1 cellular context compared by ENCODE assay signal in the genomic region with DNA sequence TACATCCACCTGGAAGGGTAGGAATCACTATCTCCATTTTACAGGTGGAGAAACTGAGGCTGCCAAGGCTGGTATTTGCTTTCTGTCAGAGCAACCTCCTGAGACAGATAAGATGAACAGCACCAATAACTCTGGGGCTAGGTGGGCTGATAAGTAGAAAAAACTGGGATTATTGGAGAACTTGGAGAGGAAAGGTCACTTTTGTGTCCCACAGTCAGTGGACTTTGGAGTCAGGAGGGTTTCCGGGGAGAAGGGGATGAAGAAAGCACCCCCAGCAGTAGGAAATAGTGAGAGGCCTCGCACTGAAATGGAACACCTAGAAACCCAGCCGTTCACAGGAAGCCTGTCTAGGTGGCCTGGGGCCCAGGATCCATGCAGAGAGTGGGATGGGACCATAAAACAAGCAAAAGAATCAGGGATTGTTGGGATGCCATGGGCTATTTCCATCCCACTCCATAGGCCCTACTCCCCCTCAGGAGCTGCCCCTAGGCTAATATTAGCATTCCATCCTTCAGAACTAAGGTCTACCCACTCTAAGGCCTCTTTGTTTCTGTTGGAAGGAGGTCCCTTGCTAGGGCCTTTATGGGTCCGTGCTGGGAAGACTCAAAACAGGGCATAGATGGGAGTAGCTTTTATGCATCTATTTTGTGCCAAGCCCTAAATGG.
TF ChIP-seq lines count a peak whose summit lies in the region.

No MANE protein-coding gene starts in this region.

TF ChIP-seq in HepG2, 621 proteins besides CTCF, POLR2A, EP300 and RAD21 (continued from another document and continues in another):
- TF ChIP-seq AFF4 (CRISPR knock-in tag; IDR thresholded peaks at IDR 0.05) (no peak), PATZ1 (CRISPR knock-in tag; IDR thresholded peaks at IDR 0.05) (peak; percentile 89), POLR2AphosphoS5 (IDR thresholded peaks at IDR 0.05; ENCODE audit: low read depth, low read length) (no peak), CREBL2 (CRISPR knock-in tag; IDR thresholded peaks at IDR 0.05; ENCODE audit: borderline replicate concordance) (no peak), FOXJ3 (CRISPR knock-in tag; IDR thresholded peaks at IDR 0.05; ENCODE audit: borderline replicate concordance) (0 out of 2 replicates have a peak, but pooled peaks have one; percentile 25), MED1 (CRISPR knock-in tag; IDR thresholded peaks at IDR 0.05) (no peak), ZBTB39 (CRISPR knock-in tag; IDR thresholded peaks at IDR 0.05) (no peak), HNF4A (CRISPR knock-in tag; IDR thresholded peaks at IDR 0.05) (peak; percentile 89), SP140L (CRISPR knock-in tag; IDR thresholded peaks at IDR 0.05; ENCODE audit: borderline replicate concordance) (no peak), ZNF362 (CRISPR knock-in tag; IDR thresholded peaks at IDR 0.05; ENCODE audit: borderline replicate concordance) (peak; percentile 76), ZNF318 (CRISPR knock-in tag; IDR thresholded peaks at IDR 0.05) (no peak), ZNF841 (CRISPR knock-in tag; IDR thresholded peaks at IDR 0.05; ENCODE audit: borderline replicate concordance) (no peak), SRF (IDR thresholded peaks at IDR 0.05; ENCODE audit: low read depth, low read length) (no peak), DNMT3B (CRISPR knock-in tag; conservative IDR thresholded peaks at IDR 0.05) (no peak), MED8 (CRISPR knock-in tag; IDR thresholded peaks at IDR 0.05; ENCODE audit: insufficient replicate concordance) (no peak), ZNF30 (CRISPR knock-in tag; IDR thresholded peaks at IDR 0.05) (no peak), MIXL1 (CRISPR knock-in tag; IDR thresholded peaks at IDR 0.05) (no peak), SOX13 (IDR thresholded peaks at IDR 0.05) (no peak), SOX13 (CRISPR knock-in tag; conservative IDR thresholded peaks at IDR 0.05 in 1 of 2, IDR thresholded peaks at IDR 0.05 in 1 of 2) (peak in 1 of 2 experiments; percentile 44; a peak in 1 of 4 replicates), HNF4G (IDR thresholded peaks at IDR 0.05; ENCODE audit: borderline replicate concordance, low read depth, low read length) (peak; percentile 82), HNF4G (CRISPR knock-in tag; IDR thresholded peaks at IDR 0.05; ENCODE audit: borderline replicate concordance, low read depth) (peak; percentile 18; the same call in 1 of the 2 replicates), MIER3 (CRISPR knock-in tag; IDR thresholded peaks at IDR 0.05; ENCODE audit: borderline replicate concordance) (0 out of 2 replicates have a peak, but pooled peaks have one; percentile 42), PPARG (CRISPR knock-in tag; conservative IDR thresholded peaks at IDR 0.05) (peak; percentile 82), TARDBP (CRISPR knock-in tag; IDR thresholded peaks at IDR 0.05) (peak; percentile 63; the same call in 1 of the 2 replicates)
- TF ChIP-seq, protein P1, sequence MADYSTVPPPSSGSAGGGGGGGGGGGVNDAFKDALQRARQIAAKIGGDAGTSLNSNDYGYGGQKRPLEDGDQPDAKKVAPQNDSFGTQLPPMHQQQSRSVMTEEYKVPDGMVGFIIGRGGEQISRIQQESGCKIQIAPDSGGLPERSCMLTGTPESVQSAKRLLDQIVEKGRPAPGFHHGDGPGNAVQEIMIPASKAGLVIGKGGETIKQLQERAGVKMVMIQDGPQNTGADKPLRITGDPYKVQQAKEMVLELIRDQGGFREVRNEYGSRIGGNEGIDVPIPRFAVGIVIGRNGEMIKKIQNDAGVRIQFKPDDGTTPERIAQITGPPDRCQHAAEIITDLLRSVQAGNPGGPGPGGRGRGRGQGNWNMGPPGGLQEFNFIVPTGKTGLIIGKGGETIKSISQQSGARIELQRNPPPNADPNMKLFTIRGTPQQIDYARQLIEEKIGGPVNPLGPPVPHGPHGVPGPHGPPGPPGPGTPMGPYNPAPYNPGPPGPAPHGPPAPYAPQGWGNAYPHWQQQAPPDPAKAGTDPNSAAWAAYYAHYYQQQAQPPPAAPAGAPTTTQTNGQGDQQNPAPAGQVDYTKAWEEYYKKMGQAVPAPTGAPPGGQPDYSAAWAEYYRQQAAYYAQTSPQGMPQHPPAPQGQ (CRISPR knock-in tag; IDR thresholded peaks at IDR 0.05; ENCODE audit: borderline replicate concordance) = no peak
- TF ChIP-seq, protein P2, sequence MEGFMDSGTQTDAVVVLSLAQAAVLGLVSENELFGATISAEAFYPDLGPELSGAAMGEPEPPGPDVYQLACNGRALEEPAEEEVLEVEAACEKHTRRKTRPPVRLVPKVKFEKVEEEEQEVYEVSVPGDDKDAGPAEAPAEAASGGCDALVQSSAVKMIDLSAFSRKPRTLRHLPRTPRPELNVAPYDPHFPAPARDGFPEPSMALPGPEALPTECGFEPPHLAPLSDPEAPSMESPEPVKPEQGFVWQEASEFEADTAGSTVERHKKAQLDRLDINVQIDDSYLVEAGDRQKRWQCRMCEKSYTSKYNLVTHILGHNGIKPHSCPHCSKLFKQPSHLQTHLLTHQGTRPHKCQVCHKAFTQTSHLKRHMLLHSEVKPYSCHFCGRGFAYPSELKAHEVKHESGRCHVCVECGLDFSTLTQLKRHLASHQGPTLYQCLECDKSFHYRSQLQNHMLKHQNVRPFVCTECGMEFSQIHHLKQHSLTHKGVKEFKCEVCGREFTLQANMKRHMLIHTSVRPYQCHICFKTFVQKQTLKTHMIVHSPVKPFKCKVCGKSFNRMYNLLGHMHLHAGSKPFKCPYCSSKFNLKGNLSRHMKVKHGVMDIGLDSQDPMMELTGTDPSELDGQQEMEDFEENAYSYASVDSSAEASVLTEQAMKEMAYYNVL (CRISPR knock-in tag; IDR thresholded peaks at IDR 0.05; ENCODE audit: borderline replicate concordance) = peak; percentile 83; the same call in 1 of the 2 replicates
- TF ChIP-seq, protein P3, sequence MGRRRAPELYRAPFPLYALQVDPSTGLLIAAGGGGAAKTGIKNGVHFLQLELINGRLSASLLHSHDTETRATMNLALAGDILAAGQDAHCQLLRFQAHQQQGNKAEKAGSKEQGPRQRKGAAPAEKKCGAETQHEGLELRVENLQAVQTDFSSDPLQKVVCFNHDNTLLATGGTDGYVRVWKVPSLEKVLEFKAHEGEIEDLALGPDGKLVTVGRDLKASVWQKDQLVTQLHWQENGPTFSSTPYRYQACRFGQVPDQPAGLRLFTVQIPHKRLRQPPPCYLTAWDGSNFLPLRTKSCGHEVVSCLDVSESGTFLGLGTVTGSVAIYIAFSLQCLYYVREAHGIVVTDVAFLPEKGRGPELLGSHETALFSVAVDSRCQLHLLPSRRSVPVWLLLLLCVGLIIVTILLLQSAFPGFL (CRISPR knock-in tag; IDR thresholded peaks at IDR 0.05) = no peak
